Comparison of ENCODE assay signal across 20 cellular contexts in the genomic region with DNA sequence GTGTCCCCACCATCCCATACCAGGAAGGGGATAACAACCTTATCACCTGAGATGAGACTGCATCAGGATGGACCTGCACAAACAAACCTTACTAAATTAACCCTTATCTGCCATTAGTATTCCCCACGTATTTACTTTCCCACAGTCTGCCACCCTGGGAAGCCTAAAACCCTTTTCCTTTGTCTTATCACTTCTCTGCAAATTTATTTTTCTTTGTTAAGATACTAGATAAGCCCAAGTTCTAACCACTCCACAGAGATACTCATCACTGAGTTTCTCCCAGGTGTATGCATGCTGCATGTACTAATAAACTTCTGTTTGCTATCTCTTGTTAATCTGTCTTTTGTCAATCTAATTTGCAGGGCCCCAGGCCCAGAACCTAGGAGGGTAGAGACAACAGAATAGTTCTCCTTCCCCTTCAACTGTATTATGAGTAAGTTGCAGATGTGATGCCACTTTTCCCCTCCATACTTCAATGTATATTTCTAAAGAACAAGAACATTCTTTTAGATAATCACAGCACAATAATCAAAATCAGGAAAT.
DNase-seq lines count a peak whose midpoint lies in the region; ATAC-seq, FAIRE-seq and TF ChIP-seq lines count a peak whose summit lies in the region.
"Had no signal": no experiment of that assay in that cellular context is flagged by ENCODE, and none has a peak within 500 bp of the region (broad histone marks: within the 10 kb centered on the region; RNA-seq: fewer than 3 reads in every experiment).

No MANE protein-coding gene starts in this region.

- TF ChIP-seq CTCF in K562 (IDR thresholded peaks at IDR 0.05 in 2 of 3, conservative IDR thresholded peaks at IDR 0.05 in 1 of 3; ENCODE audit: insufficient read depth in 2 of 3, low read depth in 1 of 3, low read length in 3 of 3) (no peak), progenitor cell of endocrine pancreas (IDR thresholded peaks at IDR 0.05; ENCODE audit: unreplicated experiment) (no peak), upper lobe of right lung (IDR thresholded peaks at IDR 0.05) (no peak)

- H3K27me3 Mint-ChIP-seq in activated naive CD4-positive, alpha-beta T cell treated with anti-CD3 and anti-CD28 coated beads, Interleukin-2, amount 50 U/mL, for 24 hours, result no peaks in the 10 kb centered on the region
- H3K27me3 Mint-ChIP-seq in progenitor cell of endocrine pancreas, result no peaks in the 10 kb centered on the region
- H3K27me3 Mint-ChIP-seq: CD4-positive, alpha-beta T cell had no signal

- no peak for ATAC-seq in K562
- no peak for ATAC-seq in upper lobe of right lung
- ATAC-seq: A549, GM12878 had no signal

- H3K4me1 ChIP-seq in K562 (replicated peaks in 1 of 2; ENCODE audit: control insufficient read depth in 2 of 2, insufficient read depth in 2 of 2, low read length in 2 of 2), result no peaks in the 10 kb centered on the region
- peaks cover 17% of the 10 kb centered on the region for H3K4me1 ChIP-seq in upper lobe of right lung
- H3K4me1 ChIP-seq: A549 had no signal

- TF ChIP-seq POLR2A in K562 (conservative IDR thresholded peaks at IDR 0.05), result no peak

- H3K36me3 ChIP-seq in KOPT-K1 (ENCODE audit: insufficient read depth, low read length) (no peaks in the 10 kb centered on the region), K562 (ENCODE audit: control insufficient read depth, insufficient read depth, low read length) (no peaks in the 10 kb centered on the region), upper lobe of right lung (no peaks in the 10 kb centered on the region)

- peaks cover 16% of the 10 kb centered on the region for H3K36me3 Mint-ChIP-seq in activated naive CD4-positive, alpha-beta T cell treated with anti-CD3 and anti-CD28 coated beads, Interleukin-2, amount 50 U/mL, for 24 hours
- peaks cover 35% of the 10 kb centered on the region for H3K36me3 Mint-ChIP-seq in progenitor cell of endocrine pancreas (ENCODE audit: insufficient read depth)

- no peaks in the 10 kb centered on the region for H3K9me1 ChIP-seq in K562 (ENCODE audit: control insufficient read depth, insufficient read depth, low read length)

- no peak overlapping the region for H2AFZ ChIP-seq in K562 (ENCODE audit: low read depth, low read length)

- no peaks in the 10 kb centered on the region for H4K20me1 ChIP-seq in K562 (replicated peaks; ENCODE audit: control insufficient read depth, insufficient read depth, low read length)

- H3K27ac Mint-ChIP-seq in activated naive CD4-positive, alpha-beta T cell treated with anti-CD3 and anti-CD28 coated beads, Interleukin-2, amount 50 U/mL, for 24 hours, result peak overlapping the region; percentile 24
- H3K27ac Mint-ChIP-seq in progenitor cell of endocrine pancreas, result peak overlapping the region; percentile 79
- H3K27ac Mint-ChIP-seq: CD4-positive, alpha-beta T cell had no signal

- H3K79me2 ChIP-seq in K562 (ENCODE audit: control insufficient read depth, insufficient read depth, low read length), result no peaks in the 10 kb centered on the region

- POLR2A ChIA-PET in K562 (lab: Yijun Ruan, JAX), result no interaction called here

- no peak overlapping the region for H3K9ac ChIP-seq in K562 (ENCODE audit: insufficient read depth in 1 of 2, low read depth in 2 of 2, low read length in 2 of 2)

- intact Hi-C loops in K562 (cut with micrococcal nuclease), result no loop called here
- intact Hi-C loops in upper lobe of right lung (cut with DNase I), result no loop called here

- BruUV-seq in K562 (replicated peaks; lab: Mats Ljungman, UMichigan), result no TSS peak

- H3K4me1 Mint-ChIP-seq in activated naive CD4-positive, alpha-beta T cell treated with anti-CD3 and anti-CD28 coated beads, Interleukin-2, amount 50 U/mL, for 24 hours, result peaks cover 59% of the 10 kb centered on the region
- H3K4me1 Mint-ChIP-seq in progenitor cell of endocrine pancreas (ENCODE audit: low read depth), result peaks cover 22% of the 10 kb centered on the region

- 0% methylated on average over 1 of the region's 1 CpG for WGBS in K562 (ENCODE audit: insufficient coverage, low coverage, missing lambda C conversion rate)

- peak overlapping the region; percentile 61 for H3K27ac ChIP-seq in KOPT-K1 (ENCODE audit: low read depth, low read length, poor library complexity, severe bottlenecking)
- no peak overlapping the region for H3K27ac ChIP-seq in K562 (ENCODE audit: extremely low read depth, low read depth, low read length)
- H3K27ac ChIP-seq in upper lobe of right lung, result no peak overlapping the region
- H3K27ac ChIP-seq: 22Rv1, A549, C4-2B had no signal

- in situ Hi-C loops in K562 (cut with MboI), result loop anchor here (25.0 kb wide), 1 partner anchor 1630 kb away; no protein-coding TSS in a partner anchor

- TF ChIP-seq EP300 in K562 (IDR thresholded peaks at IDR 0.05; ENCODE audit: low read length), result no peak

- H3K9me3 ChIP-seq in KOPT-K1 (ENCODE audit: insufficient read depth, low read length, poor library complexity, severe bottlenecking), result peaks cover 6% of the 10 kb centered on the region
- no peaks in the 10 kb centered on the region for H3K9me3 ChIP-seq in K562 (replicated peaks; ENCODE audit: control insufficient read depth, insufficient read depth, low read depth, low read length)
- no peaks in the 10 kb centered on the region for H3K9me3 ChIP-seq in upper lobe of right lung

- no peak for DNase-seq in activated naive CD4-positive, alpha-beta T cell (lab: John Stamatoyannopoulos, UW)
- DNase-seq in K562 (ENCODE audit: extremely low read depth in 1 of 4, low spot score in 3 of 4) (no peak), progenitor cell of endocrine pancreas (ENCODE audit: low spot score, unreplicated experiment) (no peak), upper lobe of right lung (no peak), NCI-H345 (lab: John Stamatoyannopoulos, UW) (no peak)
- no peak for DNase-seq in NK-92 treated with Interleukin-12 subunit alpha and Interleukin-12 subunit beta, amount 100 ng/mL, for 24 hours (lab: John Stamatoyannopoulos, UW)
- DNase-seq: AML-193; Calu3; CD4-positive, alpha-beta T cell; DMS53; DND-41; EL; HCEC 1CT had no signal

- peak; percentile 6 for FAIRE-seq in K562 (lab: Jason Lieb, UNC)
- FAIRE-seq: GM12878, H1 had no signal

- H3K27me3 ChIP-seq in K562 (ENCODE audit: control insufficient read depth in 2 of 2, insufficient read depth in 2 of 2, low read length in 2 of 2) (peaks cover 0 to 10% of the 10 kb centered on the region in 2 experiments; a peak in 1 of 5 replicates), upper lobe of right lung (no peaks in the 10 kb centered on the region)

- no peak for TF ChIP-seq RAD21 in K562 (CRISPR knock-in tag; conservative IDR thresholded peaks at IDR 0.05 in 1 of 2, IDR thresholded peaks at IDR 0.05 in 1 of 2)

- no peak overlapping the region for H3K4me3 ChIP-seq in K562
- no peak overlapping the region for H3K4me3 ChIP-seq in upper lobe of right lung
- H3K4me3 ChIP-seq: A549, GM12878 had no signal

- H3K4me3 Mint-ChIP-seq in activated naive CD4-positive, alpha-beta T cell treated with anti-CD3 and anti-CD28 coated beads, Interleukin-2, amount 50 U/mL, for 24 hours, result no peak overlapping the region
- H3K4me3 Mint-ChIP-seq in progenitor cell of endocrine pancreas (ENCODE audit: low read depth), result no peak overlapping the region
- H3K4me3 Mint-ChIP-seq: CD4-positive, alpha-beta T cell had no signal

- H3K4me2 ChIP-seq in K562 (ENCODE audit: insufficient read depth, low read length), result no peak overlapping the region
- H3K4me2 ChIP-seq: A549 had no signal

- H3K9me3 Mint-ChIP-seq in activated naive CD4-positive, alpha-beta T cell treated with anti-CD3 and anti-CD28 coated beads, Interleukin-2, amount 50 U/mL, for 24 hours, result peaks cover 6% of the 10 kb centered on the region
- peaks cover 31% of the 10 kb centered on the region for H3K9me3 Mint-ChIP-seq in progenitor cell of endocrine pancreas (ENCODE audit: low read depth)
- H3K9me3 Mint-ChIP-seq: CD4-positive, alpha-beta T cell had no signal

- CTCF ChIA-PET in K562 (lab: Yijun Ruan, JAX; ENCODE audit: low intra/inter-chr PET ratio), result no interaction called here

TF ChIP-seq in K562, 482 proteins besides CTCF, POLR2A, EP300 and RAD21:
- TF ChIP-seq MAX (CRISPR knock-in tag; IDR thresholded peaks at IDR 0.05) (no peak), LEF1 (IDR thresholded peaks at IDR 0.05) (no peak), ARID3B (CRISPR knock-in tag; IDR thresholded peaks at IDR 0.05; ENCODE audit: borderline replicate concordance) (no peak), E2F5 (CRISPR knock-in tag; IDR thresholded peaks at IDR 0.05) (no peak)
